Comparison of ENCODE assay signal across 10 cellular contexts in the genomic region with DNA sequence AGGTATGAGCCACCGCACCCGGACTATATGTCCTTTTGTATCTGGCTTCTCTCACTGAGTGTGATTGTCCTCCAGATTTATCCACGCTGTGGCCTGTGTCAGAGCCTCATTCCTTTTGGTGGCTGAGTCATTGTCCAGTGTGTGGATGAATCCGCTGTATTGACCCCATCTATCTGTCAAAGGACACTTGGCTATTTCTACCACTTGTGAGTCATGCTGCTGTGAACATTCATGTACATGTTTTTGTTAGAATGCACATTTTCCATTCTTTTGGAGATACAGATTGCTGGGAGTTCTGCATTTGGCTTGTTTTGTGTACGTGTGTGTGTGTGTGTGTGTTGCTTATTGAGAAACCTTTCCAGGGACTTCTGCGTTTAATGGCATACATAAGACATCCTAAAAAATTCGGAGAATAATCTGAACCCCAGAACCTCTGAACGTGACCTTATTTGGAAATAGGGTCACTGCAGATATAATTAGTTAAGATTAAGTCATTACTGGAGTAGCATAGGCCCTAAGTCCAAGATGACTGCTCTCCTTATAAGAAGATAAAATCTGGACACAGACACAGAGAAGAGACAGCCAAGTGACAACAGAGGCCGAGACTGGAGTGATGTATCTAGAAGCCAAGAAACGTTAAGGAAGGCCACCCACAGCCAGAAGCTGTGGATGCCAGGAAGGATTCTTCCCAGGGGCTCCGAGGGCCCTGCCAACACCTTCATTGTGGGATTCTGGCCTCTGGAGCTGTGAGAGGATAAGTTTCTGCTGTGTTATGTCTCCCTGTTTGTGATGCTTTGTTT. TPM values are rescaled to one million over a fixed set of nuclear protein-coding genes. Genes with fewer than 3 reads are reported as not detected.
DNase-seq lines count a peak whose midpoint lies in the region; ATAC-seq and TF ChIP-seq lines count a peak whose summit lies in the region.
"Had no signal": no experiment of that assay in that cellular context is flagged by ENCODE, and none has a peak within 500 bp of the region (broad histone marks: within the 10 kb centered on the region; RNA-seq: fewer than 3 reads in every experiment).

No MANE protein-coding gene starts in this region.

- TF ChIP-seq EP300 in upper lobe of left lung (IDR thresholded peaks at IDR 0.05) = no peak

- TF ChIP-seq POLR2A in right lobe of liver (IDR thresholded peaks at IDR 0.05) (no peak), upper lobe of left lung (IDR thresholded peaks at IDR 0.05) (no peak)

- POLR2A ChIA-PET in T-cell (lab: Charles Lee) = no interaction called here

- WGBS in right lobe of liver (ENCODE audit: insufficient coverage, low coverage, low lambda C conversion rate, missing lambda C conversion rate) = 57% methylated on average over 11 of the region's 11 CpGs
- 58 to 66% methylated on average over 11 of the region's 11 CpGs for WGBS in upper lobe of left lung, 2 donors
- 27 to 31% methylated on average over 11 of the region's 11 CpGs for WGBS in aorta, 2 donors

- TF ChIP-seq CTCF in cardiac fibroblast (IDR thresholded peaks at IDR 0.05; ENCODE audit: low read depth, low read length) (no peak), right lobe of liver (IDR thresholded peaks at IDR 0.05) (no peak), upper lobe of left lung (IDR thresholded peaks at IDR 0.05) (no peak)

- no peaks in the 10 kb centered on the region for H3K27me3 Mint-ChIP-seq in activated T-cell treated with anti-CD3 and anti-CD28 coated beads, Interleukin-2, amount 50 U/mL, for 72 hours (ENCODE audit: low read depth)
- H3K27me3 Mint-ChIP-seq in T-cell = no peaks in the 10 kb centered on the region

- no peaks in the 10 kb centered on the region for H3K9me3 Mint-ChIP-seq in activated T-cell treated with anti-CD3 and anti-CD28 coated beads, Interleukin-2, amount 50 U/mL, for 72 hours
- no peaks in the 10 kb centered on the region for H3K9me3 Mint-ChIP-seq in T-cell
- H3K9me3 Mint-ChIP-seq: activated naive CD8-positive, alpha-beta T cell treated with anti-CD3 and anti-CD28 coated beads, Interleukin-2, amount 10 ng/mL, durations not matched to agents 7 days and 5 days; type B pancreatic cell had no signal

- intact Hi-C loops in right lobe of liver (cut with DNase I) = no loop called here
- intact Hi-C loops in aorta (cut with DNase I) = no loop called here

- CTCF ChIA-PET in T-cell (lab: Charles Lee) = interaction anchor here in 1 of 2 donors (0.6 kb wide), 1 partner anchor 28 kb away, joined by 5 read pairs; no protein-coding TSS in a partner anchor

- ATAC-seq in right lobe of liver = peak; percentile 16 to 83 (median 20)
- peak in 1 of 2 donors; percentile 22 for ATAC-seq in upper lobe of left lung (ENCODE audit: low FRiP score in 2 of 2)
- no peak for ATAC-seq in activated T-cell treated with anti-CD3 and anti-CD28 coated beads, Interleukin-2, amount 50 U/mL, for 72 hours (replicated peaks in 1 of 2)
- ATAC-seq in aorta (ENCODE audit: low FRiP score) = no peak
- ATAC-seq in T-cell (replicated peaks in 1 of 4) = no peak

- no peaks in the 10 kb centered on the region for H3K27me3 ChIP-seq in right lobe of liver
- peaks cover 0 to 4% (median 1%) of the 10 kb centered on the region in 4 donors for H3K27me3 ChIP-seq in upper lobe of left lung
- no peaks in the 10 kb centered on the region for H3K27me3 ChIP-seq in aorta (ENCODE audit: control insufficient read depth in 1 of 2, insufficient read depth in 2 of 2, low read length in 1 of 2)

- H3K4me1 Mint-ChIP-seq in activated T-cell treated with anti-CD3 and anti-CD28 coated beads, Interleukin-2, amount 50 U/mL, for 72 hours (ENCODE audit: low read depth) = no peaks in the 10 kb centered on the region
- peaks cover under 1 to 2% (median under 1%) of the 10 kb centered on the region in 3 donors for H3K4me1 Mint-ChIP-seq in T-cell

- H3K4me1 ChIP-seq in right lobe of liver (no peaks in the 10 kb centered on the region), upper lobe of left lung (peaks cover 6 to 15% (median 14%) of the 10 kb centered on the region in 4 donors), aorta (ENCODE audit: control insufficient read depth in 1 of 2, insufficient read depth in 2 of 2, low read length in 2 of 2) (peaks cover 0 to 4% of the 10 kb centered on the region in 2 donors)

- no peaks in the 10 kb centered on the region for H3K9me3 ChIP-seq in right lobe of liver
- H3K9me3 ChIP-seq in upper lobe of left lung = no peaks in the 10 kb centered on the region
- H3K9me3 ChIP-seq in aorta (ENCODE audit: control insufficient read depth, low read length) = no peaks in the 10 kb centered on the region

- H3K36me3 Mint-ChIP-seq in activated T-cell treated with anti-CD3 and anti-CD28 coated beads, Interleukin-2, amount 50 U/mL, for 72 hours (ENCODE audit: insufficient read depth in 2 of 2) = peaks cover 0 to 2% of the 10 kb centered on the region in 2 donors
- H3K36me3 Mint-ChIP-seq in T-cell = peaks cover 6% of the 10 kb centered on the region
- H3K36me3 Mint-ChIP-seq: activated naive CD8-positive, alpha-beta T cell treated with anti-CD3 and anti-CD28 coated beads, Interleukin-2, amount 10 ng/mL, durations not matched to agents 7 days and 5 days had no signal

- peak; percentile 83 for DNase-seq in HT1080 (ENCODE audit: low read depth)
- peak; percentile 92 to 97 for DNase-seq in cardiac fibroblast (ENCODE audit: low read depth in 2 of 2)
- DNase-seq in right lobe of liver = no peak
- DNase-seq in upper lobe of left lung = no peak
- no peak for DNase-seq in activated T-cell treated with anti-CD3 and anti-CD28 coated beads, Interleukin-2, amount 50 U/mL, for 72 hours
- DNase-seq in aorta = no peak
- DNase-seq in T-cell = no peak
- DNase-seq: activated naive CD8-positive, alpha-beta T cell treated with anti-CD3 and anti-CD28 coated beads, Interleukin-2, amount 10 ng/mL, durations not matched to agents 7 days and 5 days; NCI-H446 treated with DMSO at 0.1 percent for 48 hours had no signal

- no peak overlapping the region for H3K4me3 Mint-ChIP-seq in activated T-cell treated with anti-CD3 and anti-CD28 coated beads, Interleukin-2, amount 50 U/mL, for 72 hours
- no peak overlapping the region for H3K4me3 Mint-ChIP-seq in T-cell
- H3K4me3 Mint-ChIP-seq: activated naive CD8-positive, alpha-beta T cell treated with anti-CD3 and anti-CD28 coated beads, Interleukin-2, amount 10 ng/mL, durations not matched to agents 7 days and 5 days; type B pancreatic cell had no signal

- H3K27ac ChIP-seq in right lobe of liver = no peak overlapping the region
- H3K27ac ChIP-seq in upper lobe of left lung = peak overlapping the region in 3 of 4 donors; percentile 21 to 33 (median 27)
- no peak overlapping the region for H3K27ac ChIP-seq in aorta (ENCODE audit: low read depth in 1 of 2, low read length in 2 of 2)

- H3K4me3 ChIP-seq in cardiac fibroblast (replicated peaks in 1 of 2; ENCODE audit: low read depth in 2 of 2, low read length in 2 of 2) (no peak overlapping the region), right lobe of liver (no peak overlapping the region), upper lobe of left lung (no peak overlapping the region), aorta (ENCODE audit: low read length in 2 of 2) (no peak overlapping the region)

- H3K36me3 ChIP-seq in right lobe of liver (no peaks in the 10 kb centered on the region), upper lobe of left lung (peaks cover 0 to 7% (median 0%) of the 10 kb centered on the region in 4 donors), aorta (ENCODE audit: control insufficient read depth in 1 of 2, insufficient read depth in 2 of 2, low read length in 1 of 2) (no peaks in the 10 kb centered on the region)

- H3K27ac Mint-ChIP-seq in activated T-cell treated with anti-CD3 and anti-CD28 coated beads, Interleukin-2, amount 50 U/mL, for 72 hours = no peak overlapping the region
- H3K27ac Mint-ChIP-seq in T-cell = no peak overlapping the region
- H3K27ac Mint-ChIP-seq: activated naive CD8-positive, alpha-beta T cell treated with anti-CD3 and anti-CD28 coated beads, Interleukin-2, amount 10 ng/mL, durations not matched to agents 7 days and 5 days; type B pancreatic cell had no signal

RNA-seq across cellular contexts. Expression of gene GIPC3, which starts 4.9 kb away (rescaled TPM):
- total RNA-seq in HT1080 (2014; rRNA removed; shearing (Covaris generic)) = 0.02 and 0.03 TPM in 2 replicates
- polyA plus RNA-seq in HT1080 (2015; cell fraction: cytosol; rRNA removed) = 0.23 and 0.62 TPM in 2 replicates
- 0.20 and 0.39 TPM in 2 replicates for polyA plus RNA-seq in HT1080 (2015; cell fraction: nucleus; rRNA removed)
- total RNA-seq in right lobe of liver (1 to 10 TPM in 2 of 6 experiments, under 1 TPM in 4; 0.51 to 1.6 (median 0.80) TPM), upper lobe of left lung (1 to 10 TPM in 5 of 6 donors, under 1 TPM in 1; 0.91 to 5.2 (median 1.4) TPM), aorta (1 to 10 TPM; 2.6 to 5.0 TPM), T-cell (1 to 10 TPM; 1.5 to 4.3 (median 2.7) TPM)
- total RNA-seq in activated T-cell treated with anti-CD3 and anti-CD28 coated beads, Interleukin-2, amount 50 U/mL, for 72 hours = 1 to 10 TPM in 1 of 2 donors, under 1 TPM in 1; 0.65 to 1.1 TPM
- polyA plus RNA-seq in aorta = 1 to 10 TPM in 1 of 2 donors, under 1 TPM in 1; 0.50 to 1.3 TPM

RNA-seq across cellular contexts. Expression of gene HMG20B, which starts 7.6 kb away (rescaled TPM):
- total RNA-seq in HT1080 (2014; rRNA removed; shearing (Covaris generic)) = 57.1 and 69.3 TPM in 2 replicates
- polyA plus RNA-seq in HT1080 (2015; cell fraction: cytosol; rRNA removed) = 96.0 and 96.8 TPM in 2 replicates
- polyA plus RNA-seq in HT1080 (2015; cell fraction: nucleus; rRNA removed) = 119 and 122 TPM in 2 replicates
- 10 to 100 TPM; 30.7 to 58.6 (median 33.3) TPM for total RNA-seq in right lobe of liver
- 100 to 1,000 TPM in 2 of 6 donors, 10 to 100 TPM in 4; 79.5 to 183 (median 85.9) TPM for total RNA-seq in upper lobe of left lung
- 10 to 100 TPM; 68.9 to 78.3 TPM for total RNA-seq in activated T-cell treated with anti-CD3 and anti-CD28 coated beads, Interleukin-2, amount 50 U/mL, for 72 hours
- 10 to 100 TPM; 66.3 to 67.8 TPM for total RNA-seq in aorta
- 100 to 1,000 TPM in 1 of 2 donors, 10 to 100 TPM in 1; 67.7 to 175 TPM for polyA plus RNA-seq in aorta
- total RNA-seq in T-cell = 10 to 100 TPM; 38.0 to 81.6 (median 74.7) TPM

RNA-seq across cellular contexts. Expression of gene MFSD12, which starts 23.0 kb away (rescaled TPM):
- 109 and 132 TPM in 2 replicates for total RNA-seq in HT1080 (2014; rRNA removed; shearing (Covaris generic))
- 62.8 and 69.1 TPM in 2 replicates for polyA plus RNA-seq in HT1080 (2015; cell fraction: cytosol; rRNA removed)
- polyA plus RNA-seq in HT1080 (2015; cell fraction: nucleus; rRNA removed) = 101 and 106 TPM in 2 replicates
- total RNA-seq in right lobe of liver (100 to 1,000 TPM in 1 of 6 experiments, 10 to 100 TPM in 5; 23.8 to 114 (median 31.5) TPM), upper lobe of left lung (100 to 1,000 TPM in 2 of 6 donors, 10 to 100 TPM in 4; 44.2 to 178 (median 96.0) TPM), aorta (10 to 100 TPM; 40.7 to 47.7 TPM), T-cell (100 to 1,000 TPM in 3 of 5 donors, 10 to 100 TPM in 2; 81.2 to 147 (median 141) TPM)
- 10 to 100 TPM; 50.8 to 69.9 TPM for total RNA-seq in activated T-cell treated with anti-CD3 and anti-CD28 coated beads, Interleukin-2, amount 50 U/mL, for 72 hours
- polyA plus RNA-seq in aorta = 10 to 100 TPM in 1 of 2 donors, 1 to 10 TPM in 1; 9.5 to 33.9 TPM

RNA-seq across cellular contexts. Expression of gene TBXA2R, which starts 26.3 kb away (rescaled TPM):
- total RNA-seq in HT1080 (2014; rRNA removed; shearing (Covaris generic)) = 0.40 and 0.96 TPM in 2 replicates
- polyA plus RNA-seq in HT1080 (2015; cell fraction: cytosol; rRNA removed) = 0.97 and 1.4 TPM in 2 replicates
- 0.60 and 1.1 TPM in 2 replicates for polyA plus RNA-seq in HT1080 (2015; cell fraction: nucleus; rRNA removed)
- total RNA-seq in right lobe of liver (10 to 100 TPM in 1 of 6 experiments, 1 to 10 TPM in 5; 2.8 to 10.4 (median 4.7) TPM), upper lobe of left lung (1 to 10 TPM in 5 of 6 donors, under 1 TPM in 1; 0.49 to 7.0 (median 2.6) TPM), aorta (10 to 100 TPM; 36.0 to 40.5 TPM), T-cell (10 to 100 TPM in 1 of 5 donors, 1 to 10 TPM in 4; 2.4 to 11.2 (median 7.1) TPM)
- total RNA-seq in activated T-cell treated with anti-CD3 and anti-CD28 coated beads, Interleukin-2, amount 50 U/mL, for 72 hours = 1 to 10 TPM; 1.5 to 2.9 TPM
- 10 to 100 TPM in 1 of 2 donors, 1 to 10 TPM in 1; 9.6 to 30.9 TPM for polyA plus RNA-seq in aorta

RNA-seq across cellular contexts. Expression of gene TEKTIP1, which starts 41.4 kb away (rescaled TPM):
- total RNA-seq in HT1080 (2014; rRNA removed; shearing (Covaris generic)) = 0.60 TPM in 1 of 2 replicates, not detected in the other
- polyA plus RNA-seq in HT1080 (2015; cell fraction: cytosol; rRNA removed) = 0.23 TPM in 1 of 2 replicates, not detected in the other
- not detected in 2 replicates for polyA plus RNA-seq in HT1080 (2015; cell fraction: nucleus; rRNA removed)
- 1 to 10 TPM in 3 of 6 experiments, not detected in 3; 1.1 to 1.6 (median 1.3) TPM for total RNA-seq in right lobe of liver
- 1 to 10 TPM in 3 of 6 donors, not detected in 3; 1.6 to 7.3 (median 6.2) TPM for total RNA-seq in upper lobe of left lung
- total RNA-seq in activated T-cell treated with anti-CD3 and anti-CD28 coated beads, Interleukin-2, amount 50 U/mL, for 72 hours = 10 to 100 TPM in 1 of 2 donors, 1 to 10 TPM in 1; 4.6 to 10.7 TPM
- 1 to 10 TPM; 1.8 to 2.4 TPM for total RNA-seq in aorta
- polyA plus RNA-seq in aorta = under 1 TPM in 1 of 2 donors, not detected in 1; 0.46 TPM
- 10 to 100 TPM in 3 of 5 donors, 1 to 10 TPM in 2; 7.7 to 12.4 (median 10.3) TPM for total RNA-seq in T-cell

Comparison
In these comparisons a context has a peak if more than half of its experiments do, and no peak if none do; other contexts are left out.
1. DNase-seq: peak in HT1080 (single experiment) and cardiac fibroblast (2 of 2); none in right lobe of liver (0 of 3), upper lobe of left lung (0 of 2), activated T-cell treated with anti-CD3 and anti-CD28 coated beads, Interleukin-2, amount 50 U/mL, for 72 hours (0 of 2), aorta (0 of 2) and T-cell (0 of 34).
2. ATAC-seq: peak in right lobe of liver (4 of 4); none in activated T-cell treated with anti-CD3 and anti-CD28 coated beads, Interleukin-2, amount 50 U/mL, for 72 hours (0 of 2), aorta (single experiment) and T-cell (0 of 4).
3. H3K27ac ChIP-seq: peak in upper lobe of left lung (3 of 4); none in right lobe of liver (0 of 3) and aorta (0 of 2).